8 cellular contexts compared by ENCODE assay signal in the genomic region with DNA sequence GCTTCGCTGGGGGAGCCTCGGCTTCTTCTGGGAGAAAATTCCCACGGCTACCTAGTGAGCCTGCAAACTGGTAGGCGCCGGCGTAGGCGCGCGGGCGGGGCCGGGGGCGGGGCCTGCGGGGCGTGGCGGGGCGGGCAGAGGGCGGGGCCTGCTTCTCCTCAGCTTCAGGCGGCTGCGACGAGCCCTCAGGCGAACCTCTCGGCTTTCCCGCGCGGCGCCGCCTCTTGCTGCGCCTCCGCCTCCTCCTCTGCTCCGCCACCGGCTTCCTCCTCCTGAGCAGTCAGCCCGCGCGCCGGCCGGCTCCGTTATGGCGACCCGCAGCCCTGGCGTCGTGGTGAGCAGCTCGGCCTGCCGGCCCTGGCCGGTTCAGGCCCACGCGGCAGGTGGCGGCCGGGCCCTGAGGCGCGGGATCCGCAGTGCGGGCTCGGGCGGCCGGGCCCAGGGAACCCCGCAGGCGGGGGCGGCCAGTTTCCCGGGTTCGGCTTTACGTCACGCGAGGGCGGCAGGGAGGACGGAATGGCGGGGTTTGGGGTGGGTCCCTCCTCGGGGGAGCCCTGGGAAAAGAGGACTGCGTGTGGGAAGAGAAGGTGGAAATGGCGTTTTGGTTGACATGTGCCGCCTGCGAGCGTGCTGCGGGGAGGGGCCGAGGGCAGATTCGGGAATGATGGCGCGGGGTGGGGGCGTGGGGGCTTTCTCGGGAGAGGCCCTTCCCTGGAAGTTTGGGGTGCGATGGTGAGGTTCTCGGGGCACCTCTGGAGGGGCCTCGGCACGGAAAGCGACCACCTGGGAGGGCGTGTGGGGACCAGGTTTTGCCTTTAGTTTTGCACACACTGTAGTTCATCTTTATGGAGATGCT. TPM values are rescaled to one million over a fixed set of nuclear protein-coding genes. Genes with fewer than 3 reads are reported as not detected.
DNase-seq lines count a peak whose midpoint lies in the region; ATAC-seq, FAIRE-seq and TF ChIP-seq lines count a peak whose summit lies in the region.

A gene with protein sequence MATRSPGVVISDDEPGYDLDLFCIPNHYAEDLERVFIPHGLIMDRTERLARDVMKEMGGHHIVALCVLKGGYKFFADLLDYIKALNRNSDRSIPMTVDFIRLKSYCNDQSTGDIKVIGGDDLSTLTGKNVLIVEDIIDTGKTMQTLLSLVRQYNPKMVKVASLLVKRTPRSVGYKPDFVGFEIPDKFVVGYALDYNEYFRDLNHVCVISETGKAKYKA (plus strand): TSS at position 161 of the 856 bp plus-strand sequence. CDS start 147 bp downstream, at position 308.

- no peaks in the 10 kb centered on the region for H3K9me3 ChIP-seq in fibroblast of lung (ENCODE audit: control insufficient read depth, insufficient read depth, low read depth, low read length)

- no peak for FAIRE-seq in RCC 7860 (lab: Jason Lieb, UNC)

- peaks cover 19% of the 10 kb centered on the region for H3K4me1 Mint-ChIP-seq in activated T-helper 1 cell treated with anti-CD3 and anti-CD28 coated beads, Interleukin-12 subunit alpha, Interleukin-12 subunit beta, Interleukin-2, Interleukin-4 antibody, amounts not matched to agents 30 ng/mL and 10 ng/mL and 1 ng/mL, durations not matched to agents 14 hours and 24 hours and 36 hours (ENCODE audit: low read depth)
- H3K4me1 Mint-ChIP-seq in naive thymus-derived CD8-positive, alpha-beta T cell: peaks cover 1 to 14% (median 8%) of the 10 kb centered on the region in 4 donors
- H3K4me1 Mint-ChIP-seq in stimulated activated memory B cell treated with anti-CD40 and anti-IgM and Interleukin-4, amounts not matched to agents 10 μg/mL and 1 μg/mL and 100 μg/mL, for 72 hours: peaks cover 5% of the 10 kb centered on the region

- peak within 1 kb of the TSS; percentile 91 for H3K27ac Mint-ChIP-seq in activated T-helper 1 cell treated with anti-CD3 and anti-CD28 coated beads, Interleukin-12 subunit alpha, Interleukin-12 subunit beta, Interleukin-2, Interleukin-4 antibody, amounts not matched to agents 30 ng/mL and 10 ng/mL and 1 ng/mL, durations not matched to agents 14 hours and 24 hours and 36 hours
- H3K27ac Mint-ChIP-seq in naive thymus-derived CD8-positive, alpha-beta T cell: peak within 1 kb of the TSS; percentile 23 to 94 (median 90)
- H3K27ac Mint-ChIP-seq in stimulated activated memory B cell treated with anti-CD40 and anti-IgM and Interleukin-4, amounts not matched to agents 10 μg/mL and 1 μg/mL and 100 μg/mL, for 72 hours: peak within 1 kb of the TSS; percentile 78

- peak within 1 kb of the TSS; percentile 90 for H3K4me3 Mint-ChIP-seq in activated T-helper 1 cell treated with anti-CD3 and anti-CD28 coated beads, Interleukin-12 subunit alpha, Interleukin-12 subunit beta, Interleukin-2, Interleukin-4 antibody, amounts not matched to agents 30 ng/mL and 10 ng/mL and 1 ng/mL, durations not matched to agents 14 hours and 24 hours and 36 hours
- H3K4me3 Mint-ChIP-seq in naive thymus-derived CD8-positive, alpha-beta T cell: peak within 1 kb of the TSS; percentile 83 to 96 (median 88)
- peak within 1 kb of the TSS; percentile 89 for H3K4me3 Mint-ChIP-seq in stimulated activated memory B cell treated with anti-CD40 and anti-IgM and Interleukin-4, amounts not matched to agents 10 μg/mL and 1 μg/mL and 100 μg/mL, for 72 hours

- H3K9me3 Mint-ChIP-seq in activated T-helper 1 cell treated with anti-CD3 and anti-CD28 coated beads, Interleukin-12 subunit alpha, Interleukin-12 subunit beta, Interleukin-2, Interleukin-4 antibody, amounts not matched to agents 30 ng/mL and 10 ng/mL and 1 ng/mL, durations not matched to agents 14 hours and 24 hours and 36 hours: no peaks in the 10 kb centered on the region
- no peaks in the 10 kb centered on the region for H3K9me3 Mint-ChIP-seq in naive thymus-derived CD8-positive, alpha-beta T cell
- no peaks in the 10 kb centered on the region for H3K9me3 Mint-ChIP-seq in stimulated activated memory B cell treated with anti-CD40 and anti-IgM and Interleukin-4, amounts not matched to agents 10 μg/mL and 1 μg/mL and 100 μg/mL, for 72 hours

- H3K27me3 Mint-ChIP-seq in activated T-helper 1 cell treated with anti-CD3 and anti-CD28 coated beads, Interleukin-12 subunit alpha, Interleukin-12 subunit beta, Interleukin-2, Interleukin-4 antibody, amounts not matched to agents 30 ng/mL and 10 ng/mL and 1 ng/mL, durations not matched to agents 14 hours and 24 hours and 36 hours (ENCODE audit: insufficient read depth): no peaks in the 10 kb centered on the region
- no peaks in the 10 kb centered on the region for H3K27me3 Mint-ChIP-seq in naive thymus-derived CD8-positive, alpha-beta T cell
- H3K27me3 Mint-ChIP-seq in stimulated activated memory B cell treated with anti-CD40 and anti-IgM and Interleukin-4, amounts not matched to agents 10 μg/mL and 1 μg/mL and 100 μg/mL, for 72 hours: no peaks in the 10 kb centered on the region

- H3K36me3 ChIP-seq in fibroblast of lung (ENCODE audit: control insufficient read depth, insufficient read depth, low read length): no peaks in the 10 kb centered on the region

- DNase-seq in D341Med (ENCODE audit: low spot score): peak; percentile 88
- DNase-seq in HuH-7 (ENCODE audit: low spot score): peak; percentile 56
- peak; percentile 51 for DNase-seq in RCC 7860 (ENCODE audit: low spot score)
- DNase-seq in activated T-helper 1 cell treated with anti-CD3 and anti-CD28 coated beads, Interleukin-12 subunit alpha, Interleukin-12 subunit beta, Interleukin-2, Interleukin-4 antibody, amounts not matched to agents 30 ng/mL and 10 ng/mL and 1 ng/mL, durations not matched to agents 14 hours and 24 hours and 36 hours (ENCODE audit: low spot score): peak; percentile 76
- DNase-seq in fibroblast of lung (ENCODE audit: low read depth in 2 of 2): peak; percentile 69 to 71
- DNase-seq in naive thymus-derived CD8-positive, alpha-beta T cell: peak; percentile 65 to 85 (median 71)

- H3K79me2 ChIP-seq in fibroblast of lung (ENCODE audit: control insufficient read depth, insufficient read depth, low read length): peaks cover 13% of the 10 kb centered on the region

- H3K4me3 ChIP-seq in fibroblast of lung (replicated peaks in 1 of 4; ENCODE audit: control extremely low read depth in 1 of 4, insufficient read depth in 1 of 4, low read depth in 3 of 4, low read length in 4 of 4): peak within 1 kb of the TSS; percentile 52 to 75 (median 62)

- no peaks in the 10 kb centered on the region for H4K20me1 ChIP-seq in fibroblast of lung (ENCODE audit: control insufficient read depth, extremely low read depth, insufficient read depth, low read length)

- H3K4me2 ChIP-seq in fibroblast of lung (ENCODE audit: extremely low read depth, insufficient read depth, low read length): peak within 1 kb of the TSS; percentile 77

- POLR2A ChIA-PET in naive thymus-derived CD8-positive, alpha-beta T cell (lab: Charles Lee): no interaction called here

- no peaks in the 10 kb centered on the region for H3K27me3 ChIP-seq in fibroblast of lung (ENCODE audit: control insufficient read depth, insufficient read depth, low read length)

- H3K27ac ChIP-seq in fibroblast of lung (ENCODE audit: insufficient read depth, low read length): peak within 1 kb of the TSS; percentile 59

- peaks cover 2% of the 10 kb centered on the region for H3K36me3 Mint-ChIP-seq in activated T-helper 1 cell treated with anti-CD3 and anti-CD28 coated beads, Interleukin-12 subunit alpha, Interleukin-12 subunit beta, Interleukin-2, Interleukin-4 antibody, amounts not matched to agents 30 ng/mL and 10 ng/mL and 1 ng/mL, durations not matched to agents 14 hours and 24 hours and 36 hours (ENCODE audit: low read depth)
- no peaks in the 10 kb centered on the region for H3K36me3 Mint-ChIP-seq in naive thymus-derived CD8-positive, alpha-beta T cell
- no peaks in the 10 kb centered on the region for H3K36me3 Mint-ChIP-seq in stimulated activated memory B cell treated with anti-CD40 and anti-IgM and Interleukin-4, amounts not matched to agents 10 μg/mL and 1 μg/mL and 100 μg/mL, for 72 hours

- H3K9ac ChIP-seq in fibroblast of lung (ENCODE audit: insufficient read depth, low read length): peak within 1 kb of the TSS; percentile 77

- H3K4me1 ChIP-seq in fibroblast of lung (ENCODE audit: control insufficient read depth, extremely low read depth, insufficient read depth, low read length): no peaks in the 10 kb centered on the region

- peak; percentile 90 for ATAC-seq in GM21447 (IDR thresholded peaks at IDR 0.05; ENCODE audit: unreplicated experiment)
- peak; percentile 96 to 98 for ATAC-seq in naive thymus-derived CD8-positive, alpha-beta T cell
- ATAC-seq in stimulated activated memory B cell treated with anti-CD40 and anti-IgM and Interleukin-4, amounts not matched to agents 10 μg/mL and 1 μg/mL and 100 μg/mL, for 72 hours: peak; percentile 98

- TF ChIP-seq CTCF in fibroblast of lung (conservative IDR thresholded peaks at IDR 0.05 in 1 of 2, IDR thresholded peaks at IDR 0.05 in 1 of 2; ENCODE audit: low read depth in 1 of 2, low read length in 2 of 2): no peak

- intact Hi-C loops in activated T-helper 1 cell treated with anti-CD3 and anti-CD28 coated beads, Interleukin-12 subunit alpha, Interleukin-12 subunit beta, Interleukin-2, Interleukin-4 antibody, amounts not matched to agents 30 ng/mL and 10 ng/mL and 1 ng/mL, durations not matched to agents 14 hours and 24 hours and 36 hours (cut with micrococcal nuclease): loop anchor here (1.0 to 10.0 kb wide), 2 partner anchors 273 to 1065 kb away; a partner anchor contains a TSS

- peak within 1 kb of the TSS; percentile 80 for H2AFZ ChIP-seq in fibroblast of lung (ENCODE audit: low read length)

RNA-seq across cellular contexts. Expression of the gene that starts here (rescaled TPM):
- total RNA-seq in activated T-helper 1 cell treated with anti-CD3 and anti-CD28 coated beads, Interleukin-12 subunit alpha, Interleukin-12 subunit beta, Interleukin-2, Interleukin-4 antibody, amounts not matched to agents 30 ng/mL and 10 ng/mL and 1 ng/mL, durations not matched to agents 14 hours and 24 hours and 36 hours: 106 and 113 TPM in 2 replicates
- total RNA-seq in fibroblast of lung: 18.5 and 23.0 TPM in 2 replicates
- 51.8 and 63.8 TPM in 2 replicates for polyA plus RNA-seq in fibroblast of lung
- 39.6 and 55.6 TPM in 2 replicates for polyA plus RNA-seq in fibroblast of lung (2012)
- 3.7 and 4.9 TPM in 2 replicates for polyA minus RNA-seq in fibroblast of lung (ENCODE audit: low replicate concordance)
- total RNA-seq in naive thymus-derived CD8-positive, alpha-beta T cell: 10 to 100 TPM; 19.2 to 22.5 TPM
- polyA plus RNA-seq in naive thymus-derived CD8-positive, alpha-beta T cell: 10 to 100 TPM; 71.7 to 94.1 (median 88.2) TPM

Comparison
In these comparisons a context has a peak if more than half of its experiments do, and no peak if none do; other contexts are left out.
1. Peak in every context shown above with its lines: DNase-seq, ATAC-seq, H3K4me3 ChIP-seq and H3K27ac ChIP-seq.